In the genomic region with DNA sequence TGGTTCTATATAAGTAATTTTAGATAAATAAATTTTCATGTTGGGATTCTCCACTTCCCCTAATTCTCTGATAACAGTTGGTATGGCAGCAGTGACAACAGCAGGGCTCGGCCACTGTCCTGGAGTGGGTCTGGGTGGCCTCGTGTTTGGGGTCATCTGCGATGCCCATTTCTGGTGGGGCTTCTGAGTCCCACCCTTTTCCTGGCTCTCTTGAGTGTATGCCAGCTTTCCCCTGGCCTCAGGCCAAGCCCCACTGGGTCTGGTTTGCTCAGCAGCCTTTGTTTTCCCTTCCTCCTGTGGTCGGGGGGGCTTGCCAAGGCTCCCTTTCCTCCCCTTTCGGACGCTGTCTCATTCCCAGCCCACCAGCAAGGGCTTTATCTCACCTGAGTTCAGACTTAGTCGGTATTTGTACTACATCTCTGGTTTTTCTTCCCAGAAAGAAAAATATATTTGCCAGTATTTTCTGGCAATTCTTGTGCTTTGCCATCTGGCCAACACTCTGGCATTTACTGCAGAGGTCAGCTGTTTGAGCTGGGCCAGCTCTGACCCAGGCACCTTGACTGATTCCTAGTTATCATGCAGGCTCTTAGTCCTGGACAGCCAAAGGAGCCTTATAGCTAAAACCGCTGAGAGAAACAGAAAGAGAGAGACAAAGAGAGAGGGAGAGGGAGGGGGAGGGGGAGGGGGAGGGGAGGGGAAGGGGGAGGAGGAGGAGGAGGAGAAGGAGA, we compare ENCODE assay signal across 1 cellular context.
TF ChIP-seq lines count a peak whose summit lies in the region.

No MANE protein-coding gene starts in this region.

TF ChIP-seq in SK-N-SH treated with all-trans-retinoic acid at 6 μM for 48 hours, 23 proteins besides CTCF, POLR2A, EP300 and RAD21 (continued from another document):
- TF ChIP-seq, protein P1, sequence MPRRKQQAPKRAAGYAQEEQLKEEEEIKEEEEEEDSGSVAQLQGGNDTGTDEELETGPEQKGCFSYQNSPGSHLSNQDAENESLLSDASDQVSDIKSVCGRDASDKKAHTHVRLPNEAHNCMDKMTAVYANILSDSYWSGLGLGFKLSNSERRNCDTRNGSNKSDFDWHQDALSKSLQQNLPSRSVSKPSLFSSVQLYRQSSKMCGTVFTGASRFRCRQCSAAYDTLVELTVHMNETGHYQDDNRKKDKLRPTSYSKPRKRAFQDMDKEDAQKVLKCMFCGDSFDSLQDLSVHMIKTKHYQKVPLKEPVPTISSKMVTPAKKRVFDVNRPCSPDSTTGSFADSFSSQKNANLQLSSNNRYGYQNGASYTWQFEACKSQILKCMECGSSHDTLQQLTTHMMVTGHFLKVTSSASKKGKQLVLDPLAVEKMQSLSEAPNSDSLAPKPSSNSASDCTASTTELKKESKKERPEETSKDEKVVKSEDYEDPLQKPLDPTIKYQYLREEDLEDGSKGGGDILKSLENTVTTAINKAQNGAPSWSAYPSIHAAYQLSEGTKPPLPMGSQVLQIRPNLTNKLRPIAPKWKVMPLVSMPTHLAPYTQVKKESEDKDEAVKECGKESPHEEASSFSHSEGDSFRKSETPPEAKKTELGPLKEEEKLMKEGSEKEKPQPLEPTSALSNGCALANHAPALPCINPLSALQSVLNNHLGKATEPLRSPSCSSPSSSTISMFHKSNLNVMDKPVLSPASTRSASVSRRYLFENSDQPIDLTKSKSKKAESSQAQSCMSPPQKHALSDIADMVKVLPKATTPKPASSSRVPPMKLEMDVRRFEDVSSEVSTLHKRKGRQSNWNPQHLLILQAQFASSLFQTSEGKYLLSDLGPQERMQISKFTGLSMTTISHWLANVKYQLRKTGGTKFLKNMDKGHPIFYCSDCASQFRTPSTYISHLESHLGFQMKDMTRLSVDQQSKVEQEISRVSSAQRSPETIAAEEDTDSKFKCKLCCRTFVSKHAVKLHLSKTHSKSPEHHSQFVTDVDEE (CRISPR knock-in tag; IDR thresholded peaks at IDR 0.05), result no peak
- no peak for TF ChIP-seq BACH2 (CRISPR knock-in tag; IDR thresholded peaks at IDR 0.05; ENCODE audit: borderline replicate concordance)
- TF ChIP-seq, protein P2, sequence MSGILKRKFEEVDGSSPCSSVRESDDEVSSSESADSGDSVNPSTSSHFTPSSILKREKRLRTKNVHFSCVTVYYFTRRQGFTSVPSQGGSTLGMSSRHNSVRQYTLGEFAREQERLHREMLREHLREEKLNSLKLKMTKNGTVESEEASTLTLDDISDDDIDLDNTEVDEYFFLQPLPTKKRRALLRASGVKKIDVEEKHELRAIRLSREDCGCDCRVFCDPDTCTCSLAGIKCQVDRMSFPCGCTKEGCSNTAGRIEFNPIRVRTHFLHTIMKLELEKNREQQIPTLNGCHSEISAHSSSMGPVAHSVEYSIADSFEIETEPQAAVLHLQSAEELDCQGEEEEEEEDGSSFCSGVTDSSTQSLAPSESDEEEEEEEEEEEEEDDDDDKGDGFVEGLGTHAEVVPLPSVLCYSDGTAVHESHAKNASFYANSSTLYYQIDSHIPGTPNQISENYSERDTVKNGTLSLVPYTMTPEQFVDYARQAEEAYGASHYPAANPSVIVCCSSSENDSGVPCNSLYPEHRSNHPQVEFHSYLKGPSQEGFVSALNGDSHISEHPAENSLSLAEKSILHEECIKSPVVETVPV (CRISPR knock-in tag; IDR thresholded peaks at IDR 0.05), result no peak
- no peak for TF ChIP-seq GLIS3 (CRISPR knock-in tag; IDR thresholded peaks at IDR 0.05)
- TF ChIP-seq POU6F1 (CRISPR knock-in tag; IDR thresholded peaks at IDR 0.05; ENCODE audit: borderline replicate concordance, low read depth), result no peak
- no peak for TF ChIP-seq TCF4 (CRISPR knock-in tag; IDR thresholded peaks at IDR 0.05; ENCODE audit: borderline replicate concordance)
- no peak for TF ChIP-seq ZNF565 (CRISPR knock-in tag; conservative IDR thresholded peaks at IDR 0.05; ENCODE audit: low read depth)
- TF ChIP-seq ZFP3 (CRISPR knock-in tag; IDR thresholded peaks at IDR 0.05), result no peak
- TF ChIP-seq TOX (CRISPR knock-in tag; IDR thresholded peaks at IDR 0.05; ENCODE audit: borderline replicate concordance), result no peak
TF ChIP-seq in SK-N-SH treated with all-trans-retinoic acid at 6 μM for 48 hours: peak in this region for 0.
